ENCODE assay signal across 1 cellular context in genomic region chr2:79716266-79716665, GRCh38.
TF ChIP-seq lines count a peak whose summit lies in the region.

No MANE protein-coding gene starts in this region.

TF ChIP-seq in IMR-90, 13 proteins besides CTCF, POLR2A, EP300 and RAD21 (continued from another document):
- TF ChIP-seq ELK1 (IDR thresholded peaks at IDR 0.05; ENCODE audit: borderline replicate concordance, low read depth, low read length) (no peak), MAZ (IDR thresholded peaks at IDR 0.05; ENCODE audit: borderline replicate concordance, low read depth, low read length) (no peak), RCOR1 (IDR thresholded peaks at IDR 0.05; ENCODE audit: insufficient replicate concordance, low read length) (no peak), CEBPB (IDR thresholded peaks at IDR 0.05; ENCODE audit: low read depth, low read length) (no peak), BHLHE40 (IDR thresholded peaks at IDR 0.05; ENCODE audit: low read depth, low read length) (no peak), NFE2L2 (IDR thresholded peaks at IDR 0.05; ENCODE audit: low read depth, low read length) (no peak)
